1 cellular context compared by ENCODE assay signal in the genomic region with DNA sequence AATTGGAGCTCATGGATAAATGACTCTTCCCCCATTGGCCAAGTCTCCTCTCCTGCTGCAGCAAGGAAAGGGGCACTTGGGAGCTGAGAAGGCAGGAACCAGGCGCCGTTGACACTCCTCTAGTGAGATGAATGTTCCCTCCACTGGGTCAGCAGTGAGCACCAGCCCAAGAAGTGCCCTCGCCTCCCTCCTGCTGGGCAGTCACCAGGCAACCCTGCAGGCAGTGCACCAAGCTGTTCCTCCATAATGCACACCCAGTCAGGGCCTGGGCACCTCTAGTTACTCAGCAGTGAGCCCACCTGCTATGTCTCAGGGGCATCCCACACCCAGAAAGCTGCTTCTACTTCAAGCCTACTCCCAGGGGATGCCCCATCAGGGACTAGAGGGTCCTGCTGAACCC.
TF ChIP-seq lines count a peak whose summit lies in the region.

No MANE protein-coding gene starts in this region.

TF ChIP-seq in HCT116, 20 proteins besides CTCF, POLR2A, EP300 and RAD21 (continued from another document):
- no peak for TF ChIP-seq YY1 (IDR thresholded peaks at IDR 0.05; ENCODE audit: extremely low read depth, insufficient replicate concordance, low read depth, low read length)
- no peak for TF ChIP-seq FOSL1 (IDR thresholded peaks at IDR 0.05; ENCODE audit: low read depth)
- no peak for TF ChIP-seq ZNF274 (IDR thresholded peaks at IDR 0.05; ENCODE audit: low read depth, low read length)
- TF ChIP-seq ZFX (IDR thresholded peaks at IDR 0.05), result no peak
- TF ChIP-seq EGR1 (IDR thresholded peaks at IDR 0.05; ENCODE audit: low read depth), result no peak
- TF ChIP-seq EZH2 (IDR thresholded peaks at IDR 0.05), result no peak
